22 cellular contexts compared by ENCODE assay signal in the genomic region with DNA sequence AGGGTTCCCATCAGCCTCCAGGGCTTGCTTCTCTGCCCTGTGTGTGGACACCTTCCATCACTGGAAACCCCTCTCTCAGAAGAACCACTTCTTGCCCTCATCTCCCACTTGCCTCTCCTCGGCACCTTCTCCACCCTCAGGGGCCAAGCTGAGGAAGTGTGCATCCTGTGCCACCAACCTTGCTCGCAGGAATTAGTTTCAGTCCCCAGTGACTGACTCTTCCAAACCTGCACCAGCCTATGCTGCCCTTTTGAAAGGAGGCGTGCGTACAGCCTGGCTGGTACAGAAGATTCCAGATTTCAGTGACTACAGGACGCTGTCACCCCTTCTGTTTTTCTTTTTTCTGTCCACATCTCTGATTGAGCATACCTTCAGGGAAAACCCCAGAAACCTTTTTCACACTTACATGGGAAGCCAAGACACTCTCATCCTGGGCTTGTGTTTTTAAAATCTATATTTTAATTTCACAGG.
DNase-seq lines count a peak whose midpoint lies in the region; ATAC-seq and TF ChIP-seq lines count a peak whose summit lies in the region.
"Had no signal": no experiment of that assay in that cellular context is flagged by ENCODE, and none has a peak within 500 bp of the region (broad histone marks: within the 10 kb centered on the region; RNA-seq: fewer than 3 reads in every experiment).

No MANE protein-coding gene starts in this region.

- H3K4me1 ChIP-seq in neutrophil (ENCODE audit: control insufficient read depth in 1 of 2, insufficient read depth in 1 of 2, low read depth in 1 of 2, low read length in 1 of 2) = no peaks in the 10 kb centered on the region
- H3K4me1 ChIP-seq: transverse colon had no signal

- H3K4me3 Mint-ChIP-seq in activated CD4-positive, alpha-beta T cell treated with anti-CD3 and anti-CD28 coated beads, Interleukin-2, amount 10 ng/mL, durations not matched to agents 24 days and 14 days = peak overlapping the region; percentile 69
- peak overlapping the region in 1 of 3 donors; percentile 66 for H3K4me3 Mint-ChIP-seq in T-cell
- H3K4me3 Mint-ChIP-seq in activated naive CD4-positive, alpha-beta T cell treated with anti-CD3 and anti-CD28 coated beads, Interleukin-2, amount 50 U/mL, for 24 hours = peak overlapping the region; percentile 45

- H3K27ac Mint-ChIP-seq in activated CD4-positive, alpha-beta T cell treated with anti-CD3 and anti-CD28 coated beads, Interleukin-2, amount 10 ng/mL, durations not matched to agents 24 days and 14 days = peak overlapping the region; percentile 92
- peak overlapping the region; percentile 85 to 95 for H3K27ac Mint-ChIP-seq in T-cell
- H3K27ac Mint-ChIP-seq in activated naive CD4-positive, alpha-beta T cell treated with anti-CD3 and anti-CD28 coated beads, Interleukin-2, amount 50 U/mL, for 24 hours = peak overlapping the region; percentile 97

- no peaks in the 10 kb centered on the region for H3K9me3 Mint-ChIP-seq in activated CD4-positive, alpha-beta T cell treated with anti-CD3 and anti-CD28 coated beads, Interleukin-2, amount 10 ng/mL, durations not matched to agents 24 days and 14 days
- no peaks in the 10 kb centered on the region for H3K9me3 Mint-ChIP-seq in T-cell
- no peaks in the 10 kb centered on the region for H3K9me3 Mint-ChIP-seq in activated naive CD4-positive, alpha-beta T cell treated with anti-CD3 and anti-CD28 coated beads, Interleukin-2, amount 50 U/mL, for 24 hours

- H3K36me3 ChIP-seq in neutrophil = peaks cover 86% of the 10 kb centered on the region
- H3K36me3 ChIP-seq: transverse colon had no signal

- peaks cover 86% of the 10 kb centered on the region for H3K4me1 Mint-ChIP-seq in activated CD4-positive, alpha-beta T cell treated with anti-CD3 and anti-CD28 coated beads, Interleukin-2, amount 10 ng/mL, durations not matched to agents 24 days and 14 days
- H3K4me1 Mint-ChIP-seq in T-cell = peaks cover 96 to 99% (median 97%) of the 10 kb centered on the region in 3 donors
- H3K4me1 Mint-ChIP-seq in activated naive CD4-positive, alpha-beta T cell treated with anti-CD3 and anti-CD28 coated beads, Interleukin-2, amount 50 U/mL, for 24 hours = peaks cover 99% of the 10 kb centered on the region

- CTCF ChIA-PET in T-cell (lab: Charles Lee) = interaction anchor here (0.5 to 5.0 kb wide), 5 partner anchors 19 to 229 kb away, joined by 3 to 27 read pairs (median 4); no protein-coding TSS in a partner anchor

- intact Hi-C loops in activated CD4-positive, alpha-beta T cell treated with anti-CD3 and anti-CD28 coated beads, Interleukin-2, amount 10 ng/mL, durations not matched to agents 24 days and 14 days (cut with micrococcal nuclease) = loop anchor here (1.0 kb wide), 2 partner anchors 22 to 26 kb away; no protein-coding TSS in a partner anchor

- no peaks in the 10 kb centered on the region for H3K27me3 Mint-ChIP-seq in activated CD4-positive, alpha-beta T cell treated with anti-CD3 and anti-CD28 coated beads, Interleukin-2, amount 10 ng/mL, durations not matched to agents 24 days and 14 days
- H3K27me3 Mint-ChIP-seq in T-cell = no peaks in the 10 kb centered on the region
- no peaks in the 10 kb centered on the region for H3K27me3 Mint-ChIP-seq in activated naive CD4-positive, alpha-beta T cell treated with anti-CD3 and anti-CD28 coated beads, Interleukin-2, amount 50 U/mL, for 24 hours

- H3K27ac ChIP-seq in neutrophil = peak overlapping the region; percentile 44
- H3K27ac ChIP-seq: dorsolateral prefrontal cortex, transverse colon had no signal

- H3K27me3 ChIP-seq in neutrophil = no peaks in the 10 kb centered on the region
- H3K27me3 ChIP-seq: transverse colon had no signal

- peak; percentile 69 for DNase-seq in activated CD4-positive, alpha-beta T cell treated with anti-CD3 and anti-CD28 coated beads, Interleukin-2, amount 10 ng/mL, durations not matched to agents 24 days and 14 days
- DNase-seq in activated CD4-positive, alpha-beta T cell treated with anti-CD3 and anti-CD28 coated beads for 48 hours = no peak
- DNase-seq in T-cell = no peak
- DNase-seq in SKM-1 treated with dmso at 0.1 percent for 144 hours (lab: John Stamatoyannopoulos, UW; ENCODE audit: unreplicated experiment) = no peak
- DNase-seq in NCI-H1436 (lab: John Stamatoyannopoulos, UW) = no peak
- DNase-seq: activated CD4-positive, alpha-beta T cell treated with anti-CD3 and anti-CD28 coated beads, Interleukin-2, amount 50 U/mL, for 48 hours; C1 segment of cervical spinal cord; DMS53; dorsolateral prefrontal cortex; Karpas-422; left cardiac atrium; midbrain; NCI-H1092 treated with DMSO at 0.1 percent for 48 hours; NCI-H2171; NCI-H774; retina; stimulated activated CD4-positive, alpha-beta T cell treated with anti-CD3 and anti-CD28 coated beads, Interleukin-12 subunit alpha, Interleukin-12 subunit beta, amount 100 ng/mL, for 4 hours; transverse colon had no signal

- POLR2A ChIA-PET in T-cell (lab: Charles Lee) = interaction anchor here in 1 of 2 donors (0.6 kb wide), 1 partner anchor 32 kb away, joined by 3 read pairs; no protein-coding TSS in a partner anchor

- no peak overlapping the region for H3K4me3 ChIP-seq in neutrophil (ENCODE audit: low read depth in 1 of 2, low read length in 1 of 2)
- H3K4me3 ChIP-seq: dorsolateral prefrontal cortex, transverse colon had no signal

- no peaks in the 10 kb centered on the region for H3K9me3 ChIP-seq in neutrophil

- peaks cover 83% of the 10 kb centered on the region for H3K36me3 Mint-ChIP-seq in activated CD4-positive, alpha-beta T cell treated with anti-CD3 and anti-CD28 coated beads, Interleukin-2, amount 10 ng/mL, durations not matched to agents 24 days and 14 days (ENCODE audit: low read depth)
- peaks cover 65% of the 10 kb centered on the region for H3K36me3 Mint-ChIP-seq in T-cell
- peaks cover 39% of the 10 kb centered on the region for H3K36me3 Mint-ChIP-seq in activated naive CD4-positive, alpha-beta T cell treated with anti-CD3 and anti-CD28 coated beads, Interleukin-2, amount 50 U/mL, for 24 hours

- ATAC-seq in T-cell (replicated peaks in 1 of 4) (peak in 3 of 4 experiments; percentile 7 to 27 (median 15)), esophagus mucosa (no peak)
- ATAC-seq: left cardiac atrium, Panc1 had no signal

- TF ChIP-seq CTCF in neutrophil (IDR thresholded peaks at IDR 0.05) = no peak
